Comparison of ENCODE assay signal across 8 cellular contexts in the genomic region with DNA sequence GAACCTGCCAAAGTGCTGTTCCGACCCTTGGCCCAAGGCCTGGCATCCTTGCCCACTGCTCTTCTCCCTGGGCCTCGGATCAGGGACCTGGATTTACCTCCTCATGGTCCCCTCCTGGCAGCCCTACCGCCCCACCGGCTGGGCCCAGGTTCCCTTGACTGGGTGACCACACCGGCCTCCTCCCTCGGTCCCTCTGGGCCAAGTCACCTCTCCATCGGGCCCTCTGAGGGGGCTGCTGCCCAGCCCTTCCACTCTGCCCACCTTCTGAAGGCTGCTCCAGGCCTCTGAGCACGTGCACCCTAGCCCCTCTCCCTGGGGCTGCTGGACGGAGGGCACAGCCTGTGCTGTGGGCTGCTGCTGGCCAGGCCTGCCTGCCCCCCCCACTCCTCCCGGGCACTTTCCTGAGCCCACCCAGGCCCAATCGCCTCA. TPM values are rescaled to one million over a fixed set of nuclear protein-coding genes. Genes with fewer than 3 reads are reported as not detected.
DNase-seq lines count a peak whose midpoint lies in the region; ATAC-seq and TF ChIP-seq lines count a peak whose summit lies in the region.

No MANE protein-coding gene starts in this region.

- H3K36me3 ChIP-seq in right atrium auricular region (no peaks in the 10 kb centered on the region), smooth muscle cell (ENCODE audit: low read depth) (no peaks in the 10 kb centered on the region)

- H3K9ac ChIP-seq in smooth muscle cell (ENCODE audit: low read depth): peak overlapping the region; percentile 68

- H3K27me3 ChIP-seq in right atrium auricular region: no peaks in the 10 kb centered on the region
- H3K27me3 ChIP-seq in smooth muscle cell (ENCODE audit: low read depth): no peaks in the 10 kb centered on the region

- H3F3A ChIP-seq in smooth muscle cell (ENCODE audit: low read depth): no peaks in the 10 kb centered on the region

- no peaks in the 10 kb centered on the region for H3K79me2 ChIP-seq in smooth muscle cell (ENCODE audit: low read depth)

- H3K27ac ChIP-seq in right atrium auricular region (peak overlapping the region; percentile 80 to 87), smooth muscle cell (ENCODE audit: low read depth) (no peak overlapping the region)

- peak overlapping the region; percentile 100 for H3K4me2 ChIP-seq in smooth muscle cell

- H2AFZ ChIP-seq in smooth muscle cell (ENCODE audit: low read depth): peak overlapping the region; percentile 97

- H3K9me3 ChIP-seq in right atrium auricular region (peaks cover 0 to 11% of the 10 kb centered on the region in 2 donors), smooth muscle cell (replicated peaks; ENCODE audit: low read depth) (no peaks in the 10 kb centered on the region)

- DNase-seq in right atrium auricular region (ENCODE audit: low spot score): no peak
- no peak for DNase-seq in smooth muscle cell (lab: John Stamatoyannopoulos, UW; ENCODE audit: unreplicated experiment)
- no peak for DNase-seq in NCI-H82 (lab: John Stamatoyannopoulos, UW)
- DNase-seq in stimulated activated CD4-positive, alpha-beta T cell treated with anti-CD3 and anti-CD28 coated beads, Interleukin-15, amount 100 ng/mL, for 24 hours: no peak

- 50% methylated on average over 11 of the region's 11 CpGs for WGBS in smooth muscle cell (ENCODE audit: low lambda C conversion rate)

- H3K4me3 ChIP-seq in WI38 (ENCODE audit: low read depth, low read length) (peak overlapping the region; percentile 87), right atrium auricular region (peak overlapping the region; percentile 76 to 89), smooth muscle cell (peak overlapping the region; percentile 85)

- H4K20me1 ChIP-seq in smooth muscle cell (ENCODE audit: low read depth): no peaks in the 10 kb centered on the region

- TF ChIP-seq CTCF in WI38 (IDR thresholded peaks at IDR 0.05; ENCODE audit: low read depth, low read length) (no peak), right atrium auricular region (IDR thresholded peaks at IDR 0.05) (no peak), smooth muscle cell (IDR thresholded peaks at IDR 0.05; ENCODE audit: borderline replicate concordance, insufficient read depth, poor library complexity, severe bottlenecking) (no peak)

- peaks cover 0 to 35% of the 10 kb centered on the region in 2 donors for H3K4me1 ChIP-seq in right atrium auricular region
- H3K4me1 ChIP-seq in smooth muscle cell (ENCODE audit: low read depth): peaks cover 8% of the 10 kb centered on the region

- peak; percentile 2 for ATAC-seq in GM21515 (IDR thresholded peaks at IDR 0.05; ENCODE audit: unreplicated experiment)
- ATAC-seq in GM19463 (IDR thresholded peaks at IDR 0.05; ENCODE audit: unreplicated experiment): no peak
- ATAC-seq in HG02981 (IDR thresholded peaks at IDR 0.05; ENCODE audit: unreplicated experiment): no peak

RNA-seq across cellular contexts. Expression of a gene that starts 9.3 kb away (rescaled TPM):
- total RNA-seq in right atrium auricular region (not detected), smooth muscle cell (3.5 TPM in 1 of 2 replicates, not detected in the other)
- polyA plus RNA-seq in smooth muscle cell: 0.56 and 3.4 TPM in 2 replicates

RNA-seq across cellular contexts. Expression of a gene that starts 55.6 kb away (rescaled TPM):
- 1 to 10 TPM; 6.4 to 6.8 TPM for total RNA-seq in right atrium auricular region
- 16.1 and 27.4 TPM in 2 replicates for total RNA-seq in smooth muscle cell
- polyA plus RNA-seq in smooth muscle cell: 18.4 and 26.6 TPM in 2 replicates
